In genomic region chr7:114930107-114930521, GRCh38 we compare ENCODE assay signal across 15 cellular contexts. TPM values are rescaled to one million over a fixed set of nuclear protein-coding genes. Genes with fewer than 3 reads are reported as not detected.
DNase-seq lines count a peak whose midpoint lies in the region; ATAC-seq and TF ChIP-seq lines count a peak whose summit lies in the region.
"Had no signal": no experiment of that assay in that cellular context is flagged by ENCODE, and none has a peak within 500 bp of the region (broad histone marks: within the 10 kb centered on the region; RNA-seq: fewer than 3 reads in every experiment).

No MANE protein-coding gene starts in this region.

- H3K4me3 Mint-ChIP-seq in activated CD8-positive, alpha-beta memory T cell treated with anti-CD3 and anti-CD28 coated beads, Interleukin-2, amount 10 ng/mL, durations not matched to agents 7 days and 5 days = no peak overlapping the region

- H3K27me3 ChIP-seq in osteoblast (ENCODE audit: insufficient read depth, low read length) = no peaks in the 10 kb centered on the region

- no peaks in the 10 kb centered on the region for H3K9me3 Mint-ChIP-seq in activated CD8-positive, alpha-beta memory T cell treated with anti-CD3 and anti-CD28 coated beads, Interleukin-2, amount 10 ng/mL, durations not matched to agents 7 days and 5 days (ENCODE audit: low read depth)
- H3K9me3 Mint-ChIP-seq: activated naive CD4-positive, alpha-beta T cell treated with anti-CD3 and anti-CD28 coated beads, Interleukin-2, amount 10 ng/mL, durations not matched to agents 7 days and 5 days had no signal

- H3K4me2 ChIP-seq in osteoblast (ENCODE audit: insufficient read depth, low read length) = peak overlapping the region; percentile 73

- H3K36me3 Mint-ChIP-seq in activated CD8-positive, alpha-beta memory T cell treated with anti-CD3 and anti-CD28 coated beads, Interleukin-2, amount 10 ng/mL, durations not matched to agents 7 days and 5 days = peaks cover 30% of the 10 kb centered on the region

- no peaks in the 10 kb centered on the region for H3K36me3 ChIP-seq in osteoblast (ENCODE audit: insufficient read depth, low read length)
- H3K36me3 ChIP-seq: WERI-Rb-1 had no signal

- CTCF ChIA-PET in activated CD8-positive, alpha-beta memory T cell treated with anti-CD3 and anti-CD28 coated beads, Interleukin-2, amount 10 ng/mL, durations not matched to agents 7 days and 5 days (lab: Charles Lee) = no interaction called here

- peaks cover 45% of the 10 kb centered on the region for H3K4me1 ChIP-seq in osteoblast (ENCODE audit: insufficient read depth, low read length)

- no peaks in the 10 kb centered on the region for H4K20me1 ChIP-seq in osteoblast (ENCODE audit: insufficient read depth, low read length)

- no peak for ATAC-seq in activated CD8-positive, alpha-beta memory T cell treated with anti-CD3 and anti-CD28 coated beads, Interleukin-2, amount 10 ng/mL, durations not matched to agents 7 days and 5 days
- ATAC-seq: esophagus mucosa had no signal

- H3K27ac ChIP-seq in osteoblast (ENCODE audit: low read depth, low read length) = peak overlapping the region; percentile 79
- H3K27ac ChIP-seq: WERI-Rb-1 had no signal

- DNase-seq in Daoy (ENCODE audit: low read depth) (peak; percentile 24), LHCN-M2 (ENCODE audit: low read depth) (peak; percentile 17), fibroblast of mammary gland (ENCODE audit: low read depth) (peak; percentile 59), osteoblast (ENCODE audit: insufficient read length, low spot score, missing footprints) (no peak), GM20000 (ENCODE audit: low spot score) (no peak)
- DNase-seq in activated T-cell treated with anti-CD3 and anti-CD28 coated beads, Interleukin-2, amount 50 U/mL, for 1 hour = no peak
- DNase-seq in activated CD8-positive, alpha-beta memory T cell treated with anti-CD3 and anti-CD28 coated beads, Interleukin-2, amount 10 ng/mL, durations not matched to agents 7 days and 5 days = no peak
- DNase-seq in stimulated activated CD4-positive, alpha-beta T cell treated with anti-CD3 and anti-CD28 coated beads, Interleukin-1b, Interleukin-23, amount 100 ng/mL, for 48 hours = no peak
- DNase-seq: activated naive CD4-positive, alpha-beta T cell treated with anti-CD3 and anti-CD28 coated beads, Interleukin-2, amount 10 ng/mL, durations not matched to agents 7 days and 5 days; caudate nucleus; NCI-H187 treated with DMSO at 0.1 percent for 48 hours; NCI-H774; stimulated activated naive CD4-positive, alpha-beta T cell treated with Interleukin-2 at 50 U/mL for 16 hours; WERI-Rb-1 had no signal

- no peaks in the 10 kb centered on the region for H3K27me3 Mint-ChIP-seq in activated CD8-positive, alpha-beta memory T cell treated with anti-CD3 and anti-CD28 coated beads, Interleukin-2, amount 10 ng/mL, durations not matched to agents 7 days and 5 days
- H3K27me3 Mint-ChIP-seq: activated naive CD4-positive, alpha-beta T cell treated with anti-CD3 and anti-CD28 coated beads, Interleukin-2, amount 10 ng/mL, durations not matched to agents 7 days and 5 days had no signal

- H3K27ac Mint-ChIP-seq in activated CD8-positive, alpha-beta memory T cell treated with anti-CD3 and anti-CD28 coated beads, Interleukin-2, amount 10 ng/mL, durations not matched to agents 7 days and 5 days = no peak overlapping the region
- H3K27ac Mint-ChIP-seq: activated naive CD4-positive, alpha-beta T cell treated with anti-CD3 and anti-CD28 coated beads, Interleukin-2, amount 10 ng/mL, durations not matched to agents 7 days and 5 days had no signal

- H3K9me3 ChIP-seq in osteoblast (ENCODE audit: low read depth, low read length) = no peaks in the 10 kb centered on the region

- TF ChIP-seq CTCF in fibroblast of mammary gland (conservative IDR thresholded peaks at IDR 0.05; ENCODE audit: control insufficient read depth, insufficient read depth, low read depth, low read length) (no peak), osteoblast (IDR thresholded peaks at IDR 0.05; ENCODE audit: extremely low read depth, low read depth, low read length) (no peak), GM20000 (IDR thresholded peaks at IDR 0.05; ENCODE audit: extremely low read depth, missing control alignments) (no peak)

- no peak overlapping the region for H2AFZ ChIP-seq in osteoblast (ENCODE audit: low read length)

- H3K4me1 Mint-ChIP-seq in activated CD8-positive, alpha-beta memory T cell treated with anti-CD3 and anti-CD28 coated beads, Interleukin-2, amount 10 ng/mL, durations not matched to agents 7 days and 5 days = peaks cover 55% of the 10 kb centered on the region

- H3K79me2 ChIP-seq in osteoblast (ENCODE audit: insufficient read depth, low read length) = peaks cover 84% of the 10 kb centered on the region

- H3K4me3 ChIP-seq in fibroblast of mammary gland (ENCODE audit: control insufficient read depth, low read depth, low read length) (no peak overlapping the region), osteoblast (ENCODE audit: insufficient read depth, low read length) (no peak overlapping the region)

RNA-seq across cellular contexts. Expression of gene MDFIC, which starts 8.2 kb away (rescaled TPM):
- 45.0 and 45.9 TPM in 2 replicates for total RNA-seq in Daoy (2014; rRNA removed; shearing (Covaris generic))
- total RNA-seq in LHCN-M2 (2014; rRNA removed) (67.0 and 72.6 TPM in 2 replicates), osteoblast (68.8 and 81.3 TPM in 2 replicates)
- polyA plus RNA-seq in LHCN-M2 (2012) = 24.5 TPM
- 10 to 100 TPM; 58.0 to 84.1 TPM for total RNA-seq in activated CD8-positive, alpha-beta memory T cell treated with anti-CD3 and anti-CD28 coated beads, Interleukin-2, amount 10 ng/mL, durations not matched to agents 7 days and 5 days

Comparison
In these comparisons a context has a peak if more than half of its experiments do, and no peak if none do; other contexts are left out.
1. DNase-seq: peak in Daoy (single experiment), LHCN-M2 (single experiment) and fibroblast of mammary gland (single experiment); none in osteoblast (single experiment), activated T-cell treated with anti-CD3 and anti-CD28 coated beads, Interleukin-2, amount 50 U/mL, for 1 hour (single experiment), activated CD8-positive, alpha-beta memory T cell treated with anti-CD3 and anti-CD28 coated beads, Interleukin-2, amount 10 ng/mL, durations not matched to agents 7 days and 5 days (single experiment), GM20000 (single experiment) and stimulated activated CD4-positive, alpha-beta T cell treated with anti-CD3 and anti-CD28 coated beads, Interleukin-1b, Interleukin-23, amount 100 ng/mL, for 48 hours (single experiment).